1 cellular context compared by ENCODE assay signal in the genomic region with DNA sequence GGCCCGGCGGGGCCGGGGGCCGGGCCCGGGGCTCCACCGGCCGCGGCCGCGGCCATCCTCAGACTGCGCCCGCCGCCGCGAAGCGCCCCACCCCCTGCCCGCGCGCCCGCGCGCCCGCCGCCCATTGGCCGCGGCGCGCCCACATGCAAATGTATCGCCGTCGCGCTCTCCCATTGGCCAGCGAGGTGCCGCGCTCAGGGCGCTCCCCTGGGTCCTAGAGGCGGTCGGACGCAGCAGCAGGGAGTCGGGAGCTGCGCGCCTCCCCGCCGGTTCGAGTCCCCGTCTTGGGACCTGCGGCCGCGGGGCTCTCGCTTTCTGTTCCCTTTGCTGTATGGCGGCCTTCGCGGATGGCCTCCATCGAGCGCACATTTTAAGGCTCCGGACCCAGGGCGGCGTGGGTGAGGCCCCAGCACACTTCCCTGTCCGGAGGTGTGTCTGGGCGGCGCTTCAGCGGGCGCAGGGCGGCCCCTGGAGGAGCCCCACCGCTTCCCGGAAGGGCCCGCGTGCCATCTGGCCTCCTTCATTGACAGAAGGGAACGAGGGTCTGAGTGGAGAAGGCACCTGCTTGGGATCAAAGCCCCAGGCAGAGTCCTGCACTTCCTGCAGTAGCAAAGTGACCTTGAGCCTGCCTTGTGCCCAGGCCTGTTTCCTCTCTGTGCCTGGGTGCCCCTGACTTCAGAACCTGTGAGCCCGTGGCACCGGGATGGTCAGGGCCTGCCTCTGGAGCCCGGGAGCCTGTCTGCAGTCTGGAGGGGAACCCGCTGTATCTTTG.
TF ChIP-seq lines count a peak whose summit lies in the region.

A gene with protein sequence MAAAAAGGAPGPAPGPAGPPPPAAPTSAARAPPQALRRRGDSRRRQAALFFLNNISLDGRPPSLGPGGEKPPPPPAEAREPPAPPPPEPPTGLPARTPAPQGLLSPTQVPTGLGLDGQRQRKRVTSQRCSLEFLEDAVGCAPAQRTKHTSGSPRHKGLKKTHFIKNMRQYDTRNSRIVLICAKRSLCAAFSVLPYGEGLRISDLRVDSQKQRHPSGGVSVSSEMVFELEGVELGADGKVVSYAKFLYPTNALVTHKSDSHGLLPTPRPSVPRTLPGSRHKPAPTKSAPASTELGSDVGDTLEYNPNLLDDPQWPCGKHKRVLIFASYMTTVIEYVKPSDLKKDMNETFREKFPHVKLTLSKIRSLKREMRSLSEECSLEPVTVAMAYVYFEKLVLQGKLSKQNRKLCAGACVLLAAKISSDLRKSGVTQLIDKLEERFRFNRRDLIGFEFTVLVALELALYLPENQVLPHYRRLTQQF (minus strand): TSS at position 65 of the 772 bp plus-strand sequence. CDS start 9 bp downstream, at position 56.

TF ChIP-seq in K562, 482 proteins besides CTCF, POLR2A, EP300 and RAD21 (continued from another document and continues in another):
- TF ChIP-seq, protein P1, sequence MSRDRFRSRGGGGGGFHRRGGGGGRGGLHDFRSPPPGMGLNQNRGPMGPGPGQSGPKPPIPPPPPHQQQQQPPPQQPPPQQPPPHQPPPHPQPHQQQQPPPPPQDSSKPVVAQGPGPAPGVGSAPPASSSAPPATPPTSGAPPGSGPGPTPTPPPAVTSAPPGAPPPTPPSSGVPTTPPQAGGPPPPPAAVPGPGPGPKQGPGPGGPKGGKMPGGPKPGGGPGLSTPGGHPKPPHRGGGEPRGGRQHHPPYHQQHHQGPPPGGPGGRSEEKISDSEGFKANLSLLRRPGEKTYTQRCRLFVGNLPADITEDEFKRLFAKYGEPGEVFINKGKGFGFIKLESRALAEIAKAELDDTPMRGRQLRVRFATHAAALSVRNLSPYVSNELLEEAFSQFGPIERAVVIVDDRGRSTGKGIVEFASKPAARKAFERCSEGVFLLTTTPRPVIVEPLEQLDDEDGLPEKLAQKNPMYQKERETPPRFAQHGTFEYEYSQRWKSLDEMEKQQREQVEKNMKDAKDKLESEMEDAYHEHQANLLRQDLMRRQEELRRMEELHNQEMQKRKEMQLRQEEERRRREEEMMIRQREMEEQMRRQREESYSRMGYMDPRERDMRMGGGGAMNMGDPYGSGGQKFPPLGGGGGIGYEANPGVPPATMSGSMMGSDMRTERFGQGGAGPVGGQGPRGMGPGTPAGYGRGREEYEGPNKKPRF (IDR thresholded peaks at IDR 0.05; ENCODE audit: low read depth, low read length): no peak
- TF ChIP-seq FOS (IDR thresholded peaks at IDR 0.05; ENCODE audit: extremely low read depth, insufficient read length) (peak; percentile 62), ZNF134 (CRISPR knock-in tag; conservative IDR thresholded peaks at IDR 0.05) (no peak), SMARCA4 (IDR thresholded peaks at IDR 0.05) (peak; percentile 58; the same call in 1 of the 2 replicates), MCM2 (IDR thresholded peaks at IDR 0.05; ENCODE audit: low read depth) (no peak), FOXP1 (CRISPR knock-in tag; IDR thresholded peaks at IDR 0.05) (no peak), POLR2AphosphoS2 (IDR thresholded peaks at IDR 0.05; ENCODE audit: low read length) (no peak), ATF1 (CRISPR knock-in tag; IDR thresholded peaks at IDR 0.05) (no peak; the same call in 1 of the 2 replicates), ATF1 (tag; IDR thresholded peaks at IDR 0.05) (peak; percentile 87), PRPF4 (IDR thresholded peaks at IDR 0.05; ENCODE audit: insufficient read depth, low read depth, low read length, poor library complexity, severe bottlenecking) (peak; percentile 42), SIX5 (IDR thresholded peaks at IDR 0.05; ENCODE audit: borderline replicate concordance in 1 of 2, insufficient read depth in 1 of 2, low read depth in 1 of 2, low read length in 2 of 2) (no peak), CC2D1A (IDR thresholded peaks at IDR 0.05) (no peak), ETS2 (tag; IDR thresholded peaks at IDR 0.05; ENCODE audit: borderline replicate concordance, poor library complexity, severe bottlenecking) (no peak), SRSF1 (IDR thresholded peaks at IDR 0.05; ENCODE audit: low read depth, low read length) (no peak), SRSF3 (IDR thresholded peaks at IDR 0.05; ENCODE audit: insufficient read depth, low read length) (no peak), POLR2B (IDR thresholded peaks at IDR 0.05; ENCODE audit: low read depth, partially characterized antibody) (no peak), OTX1 (CRISPR knock-in tag; IDR thresholded peaks at IDR 0.05) (no peak), SMAD4 (CRISPR knock-in tag; conservative IDR thresholded peaks at IDR 0.05) (peak; percentile 86), L3MBTL2 (IDR thresholded peaks at IDR 0.05) (peak; percentile 97), GTF2E2 (tag; IDR thresholded peaks at IDR 0.05) (no peak), SOX6 (IDR thresholded peaks at IDR 0.05) (peak; percentile 63; the same call in 1 of the 2 replicates), YBX1 (IDR thresholded peaks at IDR 0.05) (no peak), TAF1 (IDR thresholded peaks at IDR 0.05; ENCODE audit: control insufficient read depth, extremely low read depth, insufficient read depth, low read length, severe bottlenecking) (peak; percentile 67), MAFF (IDR thresholded peaks at IDR 0.05; ENCODE audit: low read length) (no peak), SMARCC2 (IDR thresholded peaks at IDR 0.05; ENCODE audit: low read depth) (peak; percentile 49; the same call in 1 of the 2 replicates), THRAP3 (IDR thresholded peaks at IDR 0.05; ENCODE audit: borderline replicate concordance) (no peak), POLR2H (tag; IDR thresholded peaks at IDR 0.05; ENCODE audit: low read depth) (no peak)
- TF ChIP-seq, protein P2, sequence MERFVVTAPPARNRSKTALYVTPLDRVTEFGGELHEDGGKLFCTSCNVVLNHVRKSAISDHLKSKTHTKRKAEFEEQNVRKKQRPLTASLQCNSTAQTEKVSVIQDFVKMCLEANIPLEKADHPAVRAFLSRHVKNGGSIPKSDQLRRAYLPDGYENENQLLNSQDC (CRISPR knock-in tag; IDR thresholded peaks at IDR 0.05): no peak
- TF ChIP-seq, protein P3, sequence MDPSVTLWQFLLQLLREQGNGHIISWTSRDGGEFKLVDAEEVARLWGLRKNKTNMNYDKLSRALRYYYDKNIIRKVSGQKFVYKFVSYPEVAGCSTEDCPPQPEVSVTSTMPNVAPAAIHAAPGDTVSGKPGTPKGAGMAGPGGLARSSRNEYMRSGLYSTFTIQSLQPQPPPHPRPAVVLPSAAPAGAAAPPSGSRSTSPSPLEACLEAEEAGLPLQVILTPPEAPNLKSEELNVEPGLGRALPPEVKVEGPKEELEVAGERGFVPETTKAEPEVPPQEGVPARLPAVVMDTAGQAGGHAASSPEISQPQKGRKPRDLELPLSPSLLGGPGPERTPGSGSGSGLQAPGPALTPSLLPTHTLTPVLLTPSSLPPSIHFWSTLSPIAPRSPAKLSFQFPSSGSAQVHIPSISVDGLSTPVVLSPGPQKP (CRISPR knock-in tag; IDR thresholded peaks at IDR 0.05): no peak
- TF ChIP-seq, protein P4, sequence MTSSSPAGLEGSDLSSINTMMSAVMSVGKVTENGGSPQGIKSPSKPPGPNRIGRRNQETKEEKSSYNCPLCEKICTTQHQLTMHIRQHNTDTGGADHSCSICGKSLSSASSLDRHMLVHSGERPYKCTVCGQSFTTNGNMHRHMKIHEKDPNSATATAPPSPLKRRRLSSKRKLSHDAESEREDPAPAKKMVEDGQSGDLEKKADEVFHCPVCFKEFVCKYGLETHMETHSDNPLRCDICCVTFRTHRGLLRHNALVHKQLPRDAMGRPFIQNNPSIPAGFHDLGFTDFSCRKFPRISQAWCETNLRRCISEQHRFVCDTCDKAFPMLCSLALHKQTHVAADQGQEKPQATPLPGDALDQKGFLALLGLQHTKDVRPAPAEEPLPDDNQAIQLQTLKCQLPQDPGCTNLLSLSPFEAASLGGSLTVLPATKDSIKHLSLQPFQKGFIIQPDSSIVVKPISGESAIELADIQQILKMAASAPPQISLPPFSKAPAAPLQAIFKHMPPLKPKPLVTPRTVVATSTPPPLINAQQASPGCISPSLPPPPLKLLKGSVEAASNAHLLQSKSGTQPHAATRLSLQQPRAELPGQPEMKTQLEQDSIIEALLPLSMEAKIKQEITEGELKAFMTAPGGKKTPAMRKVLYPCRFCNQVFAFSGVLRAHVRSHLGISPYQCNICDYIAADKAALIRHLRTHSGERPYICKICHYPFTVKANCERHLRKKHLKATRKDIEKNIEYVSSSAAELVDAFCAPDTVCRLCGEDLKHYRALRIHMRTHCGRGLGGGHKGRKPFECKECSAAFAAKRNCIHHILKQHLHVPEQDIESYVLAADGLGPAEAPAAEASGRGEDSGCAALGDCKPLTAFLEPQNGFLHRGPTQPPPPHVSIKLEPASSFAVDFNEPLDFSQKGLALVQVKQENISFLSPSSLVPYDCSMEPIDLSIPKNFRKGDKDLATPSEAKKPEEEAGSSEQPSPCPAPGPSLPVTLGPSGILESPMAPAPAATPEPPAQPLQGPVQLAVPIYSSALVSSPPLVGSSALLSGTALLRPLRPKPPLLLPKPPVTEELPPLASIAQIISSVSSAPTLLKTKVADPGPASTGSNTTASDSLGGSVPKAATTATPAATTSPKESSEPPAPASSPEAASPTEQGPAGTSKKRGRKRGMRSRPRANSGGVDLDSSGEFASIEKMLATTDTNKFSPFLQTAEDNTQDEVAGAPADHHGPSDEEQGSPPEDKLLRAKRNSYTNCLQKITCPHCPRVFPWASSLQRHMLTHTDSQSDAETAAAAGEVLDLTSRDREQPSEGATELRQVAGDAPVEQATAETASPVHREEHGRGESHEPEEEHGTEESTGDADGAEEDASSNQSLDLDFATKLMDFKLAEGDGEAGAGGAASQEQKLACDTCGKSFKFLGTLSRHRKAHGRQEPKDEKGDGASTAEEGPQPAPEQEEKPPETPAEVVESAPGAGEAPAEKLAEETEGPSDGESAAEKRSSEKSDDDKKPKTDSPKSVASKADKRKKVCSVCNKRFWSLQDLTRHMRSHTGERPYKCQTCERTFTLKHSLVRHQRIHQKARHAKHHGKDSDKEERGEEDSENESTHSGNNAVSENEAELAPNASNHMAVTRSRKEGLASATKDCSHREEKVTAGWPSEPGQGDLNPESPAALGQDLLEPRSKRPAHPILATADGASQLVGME (CRISPR knock-in tag; IDR thresholded peaks at IDR 0.05): 0 out of 2 replicates have a peak, but pooled peaks have one; percentile 28
- TF ChIP-seq, protein P5, sequence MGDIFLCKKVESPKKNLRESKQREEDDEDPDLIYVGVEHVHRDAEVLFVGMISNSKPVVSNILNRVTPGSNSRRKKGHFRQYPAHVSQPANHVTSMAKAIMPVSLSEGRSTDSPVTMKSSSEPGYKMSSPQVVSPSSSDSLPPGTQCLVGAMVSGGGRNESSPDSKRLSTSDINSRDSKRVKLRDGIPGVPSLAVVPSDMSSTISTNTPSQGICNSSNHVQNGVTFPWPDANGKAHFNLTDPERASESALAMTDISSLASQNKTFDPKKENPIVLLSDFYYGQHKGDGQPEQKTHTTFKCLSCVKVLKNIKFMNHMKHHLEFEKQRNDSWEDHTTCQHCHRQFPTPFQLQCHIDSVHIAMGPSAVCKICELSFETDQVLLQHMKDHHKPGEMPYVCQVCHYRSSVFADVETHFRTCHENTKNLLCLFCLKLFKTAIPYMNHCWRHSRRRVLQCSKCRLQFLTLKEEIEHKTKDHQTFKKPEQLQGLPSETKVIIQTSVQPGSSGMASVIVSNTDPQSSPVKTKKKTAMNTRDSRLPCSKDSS (IDR thresholded peaks at IDR 0.05; ENCODE audit: low read depth, partially characterized antibody): no peak
- TF ChIP-seq, protein P6, sequence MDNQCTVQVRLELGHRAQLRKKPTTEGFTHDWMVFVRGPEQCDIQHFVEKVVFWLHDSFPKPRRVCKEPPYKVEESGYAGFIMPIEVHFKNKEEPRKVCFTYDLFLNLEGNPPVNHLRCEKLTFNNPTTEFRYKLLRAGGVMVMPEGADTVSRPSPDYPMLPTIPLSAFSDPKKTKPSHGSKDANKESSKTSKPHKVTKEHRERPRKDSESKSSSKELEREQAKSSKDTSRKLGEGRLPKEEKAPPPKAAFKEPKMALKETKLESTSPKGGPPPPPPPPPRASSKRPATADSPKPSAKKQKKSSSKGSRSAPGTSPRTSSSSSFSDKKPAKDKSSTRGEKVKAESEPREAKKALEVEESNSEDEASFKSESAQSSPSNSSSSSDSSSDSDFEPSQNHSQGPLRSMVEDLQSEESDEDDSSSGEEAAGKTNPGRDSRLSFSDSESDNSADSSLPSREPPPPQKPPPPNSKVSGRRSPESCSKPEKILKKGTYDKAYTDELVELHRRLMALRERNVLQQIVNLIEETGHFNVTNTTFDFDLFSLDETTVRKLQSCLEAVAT (IDR thresholded peaks at IDR 0.05): peak in 1 of 2 experiments; percentile 92; a peak in 2 of 4 replicates
- TF ChIP-seq, protein P7, sequence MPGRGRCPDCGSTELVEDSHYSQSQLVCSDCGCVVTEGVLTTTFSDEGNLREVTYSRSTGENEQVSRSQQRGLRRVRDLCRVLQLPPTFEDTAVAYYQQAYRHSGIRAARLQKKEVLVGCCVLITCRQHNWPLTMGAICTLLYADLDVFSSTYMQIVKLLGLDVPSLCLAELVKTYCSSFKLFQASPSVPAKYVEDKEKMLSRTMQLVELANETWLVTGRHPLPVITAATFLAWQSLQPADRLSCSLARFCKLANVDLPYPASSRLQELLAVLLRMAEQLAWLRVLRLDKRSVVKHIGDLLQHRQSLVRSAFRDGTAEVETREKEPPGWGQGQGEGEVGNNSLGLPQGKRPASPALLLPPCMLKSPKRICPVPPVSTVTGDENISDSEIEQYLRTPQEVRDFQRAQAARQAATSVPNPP (IDR thresholded peaks at IDR 0.05; ENCODE audit: borderline replicate concordance, insufficient read depth, insufficient read length): no peak
- TF ChIP-seq, protein P8, sequence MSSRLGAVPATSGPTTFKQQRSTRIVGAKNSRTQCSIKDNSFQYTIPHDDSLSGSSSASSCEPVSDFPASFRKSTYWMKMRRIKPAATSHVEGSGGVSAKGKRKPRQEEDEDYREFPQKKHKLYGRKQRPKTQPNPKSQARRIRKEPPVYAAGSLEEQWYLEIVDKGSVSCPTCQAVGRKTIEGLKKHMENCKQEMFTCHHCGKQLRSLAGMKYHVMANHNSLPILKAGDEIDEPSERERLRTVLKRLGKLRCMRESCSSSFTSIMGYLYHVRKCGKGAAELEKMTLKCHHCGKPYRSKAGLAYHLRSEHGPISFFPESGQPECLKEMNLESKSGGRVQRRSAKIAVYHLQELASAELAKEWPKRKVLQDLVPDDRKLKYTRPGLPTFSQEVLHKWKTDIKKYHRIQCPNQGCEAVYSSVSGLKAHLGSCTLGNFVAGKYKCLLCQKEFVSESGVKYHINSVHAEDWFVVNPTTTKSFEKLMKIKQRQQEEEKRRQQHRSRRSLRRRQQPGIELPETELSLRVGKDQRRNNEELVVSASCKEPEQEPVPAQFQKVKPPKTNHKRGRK (tag; IDR thresholded peaks at IDR 0.05): no peak
- TF ChIP-seq, protein P9, sequence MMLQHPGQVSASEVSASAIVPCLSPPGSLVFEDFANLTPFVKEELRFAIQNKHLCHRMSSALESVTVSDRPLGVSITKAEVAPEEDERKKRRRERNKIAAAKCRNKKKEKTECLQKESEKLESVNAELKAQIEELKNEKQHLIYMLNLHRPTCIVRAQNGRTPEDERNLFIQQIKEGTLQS (IDR thresholded peaks at IDR 0.05): no peak
- TF ChIP-seq, protein P9 (CRISPR knock-in tag; conservative IDR thresholded peaks at IDR 0.05): no peak
- TF ChIP-seq, protein P10, sequence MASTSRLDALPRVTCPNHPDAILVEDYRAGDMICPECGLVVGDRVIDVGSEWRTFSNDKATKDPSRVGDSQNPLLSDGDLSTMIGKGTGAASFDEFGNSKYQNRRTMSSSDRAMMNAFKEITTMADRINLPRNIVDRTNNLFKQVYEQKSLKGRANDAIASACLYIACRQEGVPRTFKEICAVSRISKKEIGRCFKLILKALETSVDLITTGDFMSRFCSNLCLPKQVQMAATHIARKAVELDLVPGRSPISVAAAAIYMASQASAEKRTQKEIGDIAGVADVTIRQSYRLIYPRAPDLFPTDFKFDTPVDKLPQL (IDR thresholded peaks at IDR 0.05; ENCODE audit: extremely low read depth, insufficient read length): no peak
